1 cellular context compared by ENCODE assay signal in genomic region chr1:93958351-93959101, GRCh38.
TF ChIP-seq lines count a peak whose summit lies in the region.

No MANE protein-coding gene starts in this region.

TF ChIP-seq in HepG2, 621 proteins besides CTCF, POLR2A, EP300 and RAD21 (continued from another document):
- no peak for TF ChIP-seq PBX3 (CRISPR knock-in tag; IDR thresholded peaks at IDR 0.05; ENCODE audit: borderline replicate concordance)
- TF ChIP-seq MAFF (IDR thresholded peaks at IDR 0.05; ENCODE audit: low read depth, low read length) = peak; percentile 86
- TF ChIP-seq MTA3 (CRISPR knock-in tag; IDR thresholded peaks at IDR 0.05) = no peak
- no peak for TF ChIP-seq ZBTB37 (CRISPR knock-in tag; IDR thresholded peaks at IDR 0.05)
- TF ChIP-seq PITX1 (CRISPR knock-in tag; IDR thresholded peaks at IDR 0.05) = no peak
- TF ChIP-seq ZNF737 (CRISPR knock-in tag; IDR thresholded peaks at IDR 0.05; ENCODE audit: borderline replicate concordance) = no peak
- no peak for TF ChIP-seq ZNF746 (CRISPR knock-in tag; IDR thresholded peaks at IDR 0.05)
- no peak for TF ChIP-seq KAT8 (CRISPR knock-in tag; IDR thresholded peaks at IDR 0.05)
- TF ChIP-seq SOX6 (IDR thresholded peaks at IDR 0.05) = no peak
- 0 out of 2 replicates have a peak, but pooled peaks have one; percentile 26 for TF ChIP-seq SOX6 (CRISPR knock-in tag; IDR thresholded peaks at IDR 0.05)
- TF ChIP-seq SOX13 (IDR thresholded peaks at IDR 0.05) = no peak
- TF ChIP-seq SOX13 (CRISPR knock-in tag; conservative IDR thresholded peaks at IDR 0.05 in 1 of 2, IDR thresholded peaks at IDR 0.05 in 1 of 2) = no peak
- TF ChIP-seq SCMH1 (CRISPR knock-in tag; IDR thresholded peaks at IDR 0.05; ENCODE audit: borderline replicate concordance) = no peak
- TF ChIP-seq MAFK (conservative IDR thresholded peaks at IDR 0.05 in 1 of 2, IDR thresholded peaks at IDR 0.05 in 1 of 2; ENCODE audit: low read length in 2 of 2) = peak; percentile 82 to 91
TF ChIP-seq in HepG2: peak in this region for 5.
